In the genomic region with DNA sequence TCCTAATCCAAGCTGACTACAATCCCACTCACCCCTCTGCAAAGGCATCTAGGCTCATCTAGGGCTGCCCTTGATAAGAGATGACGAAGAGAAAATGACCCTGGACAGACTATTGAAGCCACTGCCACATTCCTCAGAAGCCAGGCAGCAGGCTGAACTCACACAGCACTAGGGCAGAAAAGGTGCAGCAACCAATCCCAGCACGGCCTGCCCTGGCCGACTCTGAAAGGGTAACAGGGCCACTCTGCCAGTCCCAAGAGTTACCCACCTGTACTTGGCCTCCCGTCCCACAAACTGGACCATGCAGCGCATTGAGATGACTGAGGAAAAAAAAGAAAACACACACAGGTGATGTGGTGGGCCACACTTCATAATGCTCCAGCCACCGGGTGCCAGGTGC, we compare ENCODE assay signal across 22 cellular contexts. TPM values are rescaled to one million over a fixed set of nuclear protein-coding genes. Genes with fewer than 3 reads are reported as not detected.
DNase-seq lines count a peak whose midpoint lies in the region; ATAC-seq and TF ChIP-seq lines count a peak whose summit lies in the region.
"Had no signal": no experiment of that assay in that cellular context is flagged by ENCODE, and none has a peak within 500 bp of the region (broad histone marks: within the 10 kb centered on the region; RNA-seq: fewer than 3 reads in every experiment).

No MANE protein-coding gene starts in this region.

- H3K4me3 Mint-ChIP-seq in endothelial cell (ENCODE audit: unreplicated experiment), result no peak overlapping the region
- H3K4me3 Mint-ChIP-seq: CD4-positive, alpha-beta T cell; H9 had no signal

- no peaks in the 10 kb centered on the region for H3K9me3 Mint-ChIP-seq in endothelial cell (ENCODE audit: unreplicated experiment)
- H3K9me3 Mint-ChIP-seq: CD4-positive, alpha-beta T cell; H9 had no signal

- H3K27ac Mint-ChIP-seq in endothelial cell (ENCODE audit: unreplicated experiment), result peak overlapping the region; percentile 57
- H3K27ac Mint-ChIP-seq: H9 had no signal

- ATAC-seq in heart left ventricle, result peak in 1 of 4 donors; percentile 0
- ATAC-seq in right cardiac atrium, result no peak
- no peak for ATAC-seq in GM19467 (IDR thresholded peaks at IDR 0.05; ENCODE audit: unreplicated experiment)
- ATAC-seq: PC-3, Right ventricle myocardium inferior had no signal

- peaks cover 12% of the 10 kb centered on the region for H3K4me1 Mint-ChIP-seq in endothelial cell (ENCODE audit: unreplicated experiment)

- peaks cover 4% of the 10 kb centered on the region for H3K27me3 Mint-ChIP-seq in endothelial cell (ENCODE audit: unreplicated experiment)
- H3K27me3 Mint-ChIP-seq: CD4-positive, alpha-beta T cell had no signal

- H3K36me3 ChIP-seq in heart left ventricle (peaks cover 0 to 97% (median 67%) of the 10 kb centered on the region in 9 donors), adrenal gland (replicated peaks in 1 of 2) (peaks cover 0 to 75% of the 10 kb centered on the region in 2 donors), vagina (peaks cover 0 to 64% of the 10 kb centered on the region in 2 donors)

- peak overlapping the region in 10 of 12 donors; percentile 25 to 77 (median 68) for H3K27ac ChIP-seq in heart left ventricle
- H3K27ac ChIP-seq in right cardiac atrium (ENCODE audit: low read length), result no peak overlapping the region
- peak overlapping the region in 4 of 5 donors; percentile 60 to 90 (median 72) for H3K27ac ChIP-seq in adrenal gland
- H3K27ac ChIP-seq in vagina, result peak overlapping the region; percentile 86
- H3K27ac ChIP-seq: BLaER1, GM23248, SJSA1 had no signal

- 64 to 75% (median 69%) methylated on average over 4 to 6 of the region's 6 CpGs for WGBS in heart left ventricle, 4 donors
- WGBS in right cardiac atrium, result 80% methylated on average over 6 of the region's 6 CpGs
- 50 to 70% (median 60%) methylated on average over 6 of the region's 6 CpGs for WGBS in adrenal gland, 4 donors

- no peak for DNase-seq in heart left ventricle
- DNase-seq in right cardiac atrium, result no peak
- DNase-seq in adrenal gland, result peak; percentile 52 to 80 (median 75)
- DNase-seq in endothelial cell (ENCODE audit: low spot score), result no peak
- DNase-seq in vagina (ENCODE audit: extremely low spot score in 2 of 2), result no peak
- no peak for DNase-seq in RKO (ENCODE audit: low spot score)
- DNase-seq: CD4-positive, alpha-beta T cell; KG1; MM.1S; NCI-H2029; NCI-H446; NCI-H524 treated with DMSO at 0.1 percent for 48 hours; NK-92 treated with Interleukin-12 subunit alpha and Interleukin-12 subunit beta, amount 100 ng/mL, for 24 hours; PC-3 had no signal

- H3K36me3 Mint-ChIP-seq in endothelial cell (ENCODE audit: low read depth, unreplicated experiment), result peaks cover 71% of the 10 kb centered on the region

- intact Hi-C loops in heart left ventricle (cut with DNase I) (loop anchor here in 8 of 10 donors (5.0 to 10.0 kb wide), 8 partner anchors 40 to 352 kb away; partner anchors contain the start of gene C6orf89 (in 4 of the 8)), right cardiac atrium (cut with DNase I) (loop anchor here in 2 of 4 donors (5.0 to 10.0 kb wide), 2 partner anchors 72 to 90 kb away; partner anchors contain the start of gene C6orf89 (in 1 of the 2)), adrenal gland (cut with DNase I) (loop anchor here (5.0 to 10.0 kb wide), 3 partner anchors 52 to 90 kb away; partner anchors contain the start of gene C6orf89 (in 1 of the 2)), vagina (cut with DNase I) (no loop called here)

- TF ChIP-seq POLR2A in heart left ventricle (IDR thresholded peaks at IDR 0.05), result no peak
- peak in 1 of 2 donors; percentile 40 for TF ChIP-seq POLR2A in adrenal gland (IDR thresholded peaks at IDR 0.05)
- TF ChIP-seq POLR2A in vagina (IDR thresholded peaks at IDR 0.05), result no peak

- H3K4me3 ChIP-seq in heart left ventricle (no peak overlapping the region), right cardiac atrium (ENCODE audit: low read length) (no peak overlapping the region), adrenal gland (no peak overlapping the region), vagina (no peak overlapping the region)
- H3K4me3 ChIP-seq: BLaER1, GM23248, SJSA1 had no signal

- no peaks in the 10 kb centered on the region for H3K27me3 ChIP-seq in heart left ventricle
- H3K27me3 ChIP-seq in right cardiac atrium (ENCODE audit: control insufficient read depth, insufficient read depth), result no peaks in the 10 kb centered on the region
- H3K27me3 ChIP-seq in adrenal gland, result no peaks in the 10 kb centered on the region
- H3K27me3 ChIP-seq in vagina, result no peaks in the 10 kb centered on the region
- H3K27me3 ChIP-seq: BLaER1, SJSA1 had no signal

- H3K9me3 ChIP-seq in heart left ventricle (no peaks in the 10 kb centered on the region), right cardiac atrium (ENCODE audit: control insufficient read depth, low read length) (no peaks in the 10 kb centered on the region), adrenal gland (replicated peaks in 1 of 3) (no peaks in the 10 kb centered on the region), vagina (no peaks in the 10 kb centered on the region)
- H3K9me3 ChIP-seq: BLaER1, SJSA1 had no signal

- H3K4me1 ChIP-seq in heart left ventricle, result peaks cover 7 to 97% (median 71%) of the 10 kb centered on the region in 12 donors
- peaks cover 22% of the 10 kb centered on the region for H3K4me1 ChIP-seq in right cardiac atrium (ENCODE audit: control insufficient read depth, insufficient read depth, low read length)
- peaks cover 17 to 48% of the 10 kb centered on the region in 2 donors for H3K4me1 ChIP-seq in adrenal gland (replicated peaks in 1 of 2)
- H3K4me1 ChIP-seq in vagina, result peaks cover 61% of the 10 kb centered on the region
- H3K4me1 ChIP-seq: SJSA1 had no signal

- TF ChIP-seq CTCF in heart left ventricle (IDR thresholded peaks at IDR 0.05), result no peak
- TF ChIP-seq CTCF in adrenal gland (IDR thresholded peaks at IDR 0.05), result no peak
- no peak for TF ChIP-seq CTCF in endothelial cell (IDR thresholded peaks at IDR 0.05; ENCODE audit: unreplicated experiment)
- TF ChIP-seq CTCF in vagina (IDR thresholded peaks at IDR 0.05), result no peak

RNA-seq across cellular contexts. Expression of gene MTCH1, which starts 9.1 kb away (rescaled TPM):
- total RNA-seq in heart left ventricle, result 100 to 1,000 TPM; 144 to 320 (median 193) TPM
- polyA plus RNA-seq in heart left ventricle, result 100 to 1,000 TPM; 104 to 367 TPM
- 100 to 1,000 TPM; 217 to 249 (median 227) TPM for total RNA-seq in right cardiac atrium
- polyA plus RNA-seq in right cardiac atrium, result 198 TPM
- total RNA-seq in adrenal gland, result 100 to 1,000 TPM; 260 to 523 (median 363) TPM
- polyA plus RNA-seq in adrenal gland, result 100 to 1,000 TPM; 116 to 481 (median 200) TPM
- total RNA-seq in endothelial cell (ENCODE audit: unreplicated experiment), result 304 TPM
- 233 TPM for total RNA-seq in vagina

RNA-seq across cellular contexts. Expression of gene PI16, which starts 22.4 kb away (rescaled TPM):
- total RNA-seq in heart left ventricle, result 10 to 100 TPM in 7 of 9 donors, 1 to 10 TPM in 2; 7.5 to 36.2 (median 12.1) TPM
- 10 to 100 TPM in 1 of 2 donors, 1 to 10 TPM in 1; 5.7 to 23.5 TPM for polyA plus RNA-seq in heart left ventricle
- 100 to 1,000 TPM in 1 of 4 donors, 10 to 100 TPM in 3; 35.0 to 125 (median 45.1) TPM for total RNA-seq in right cardiac atrium
- 69.5 TPM for polyA plus RNA-seq in right cardiac atrium
- 1 to 10 TPM in 2 of 8 donors, under 1 TPM in 5, not detected in 1; 0.12 to 4.7 (median 0.55) TPM for total RNA-seq in adrenal gland
- 1 to 10 TPM in 2 of 3 donors, under 1 TPM in 1; 0.29 to 9.3 (median 7.4) TPM for polyA plus RNA-seq in adrenal gland
- total RNA-seq in endothelial cell (ENCODE audit: unreplicated experiment), result 20.5 TPM
- total RNA-seq in vagina, result 88.6 TPM
- total RNA-seq: H9, RPMI7951, SJSA1 had no signal

RNA-seq across cellular contexts. Expression of gene FGD2, which starts 28.5 kb away (rescaled TPM):
- 10 to 100 TPM in 2 of 9 donors, 1 to 10 TPM in 7; 1.4 to 45.8 (median 4.9) TPM for total RNA-seq in heart left ventricle
- 1 to 10 TPM; 4.1 to 6.9 TPM for polyA plus RNA-seq in heart left ventricle
- 10 to 100 TPM in 2 of 4 donors, 1 to 10 TPM in 2; 6.4 to 14.0 (median 10.7) TPM for total RNA-seq in right cardiac atrium
- 5.1 TPM for polyA plus RNA-seq in right cardiac atrium
- 100 to 1,000 TPM in 1 of 8 donors, 10 to 100 TPM in 7; 18.3 to 117 (median 35.7) TPM for total RNA-seq in adrenal gland
- 10 to 100 TPM in 1 of 3 donors, 1 to 10 TPM in 2; 3.7 to 28.7 (median 6.9) TPM for polyA plus RNA-seq in adrenal gland
- 0.10 TPM for total RNA-seq in endothelial cell (ENCODE audit: unreplicated experiment)
- 20.4 TPM for total RNA-seq in vagina
- total RNA-seq: GM23248, RPMI7951, SJSA1 had no signal
- polyA plus RNA-seq: AG04450, GM23248 had no signal

Comparison
In these comparisons a context has a peak if more than half of its experiments do, and no peak if none do; other contexts are left out.
1. DNase-seq: peak in adrenal gland (7 of 7); none in heart left ventricle (0 of 5), right cardiac atrium (0 of 3), endothelial cell (single experiment), vagina (0 of 2) and RKO (single experiment).